22 cellular contexts compared by ENCODE assay signal in the genomic region with DNA sequence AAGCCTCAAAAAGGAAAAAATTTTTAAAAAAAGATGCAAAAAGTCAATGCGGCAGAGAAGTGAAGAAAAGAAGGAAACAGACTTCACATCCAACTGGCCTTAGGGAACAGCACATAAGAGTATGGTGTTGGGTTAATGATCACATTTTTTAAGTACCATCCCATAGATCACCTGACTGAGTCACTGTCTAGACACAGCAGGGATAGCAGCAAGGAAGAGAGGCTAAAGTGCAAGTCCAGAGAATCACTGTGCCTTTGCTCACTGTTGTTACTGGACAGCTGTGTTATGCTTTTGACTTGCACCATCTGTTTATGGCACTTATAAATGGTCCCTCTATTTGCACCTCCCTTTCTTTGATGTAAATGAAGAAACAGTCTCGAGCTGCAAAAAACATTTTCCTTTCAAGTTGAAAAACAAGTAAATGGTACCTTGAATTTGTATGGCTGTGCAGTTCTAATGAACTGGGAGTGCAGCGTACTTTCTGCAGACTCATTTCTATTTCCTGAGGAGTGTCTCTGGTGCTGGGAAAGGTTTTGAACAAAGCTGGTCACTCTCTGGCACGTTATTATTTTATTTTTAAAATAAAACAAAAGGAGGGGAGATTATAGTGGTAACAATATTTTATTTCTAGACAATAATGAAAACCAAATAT.
DNase-seq lines count a peak whose midpoint lies in the region; ATAC-seq and TF ChIP-seq lines count a peak whose summit lies in the region.
"Had no signal": no experiment of that assay in that cellular context is flagged by ENCODE, and none has a peak within 500 bp of the region (broad histone marks: within the 10 kb centered on the region; RNA-seq: fewer than 3 reads in every experiment).

No MANE protein-coding gene starts in this region.

- no peak for TF ChIP-seq CTCF in HCT116 (IDR thresholded peaks at IDR 0.05 in 2 of 3, conservative IDR thresholded peaks at IDR 0.05 in 1 of 3; ENCODE audit: borderline replicate concordance in 1 of 3, insufficient read depth in 1 of 3, low read depth in 2 of 3, low read length in 2 of 3)
- no peak for TF ChIP-seq CTCF in RWPE2 (IDR thresholded peaks at IDR 0.05; ENCODE audit: poor library complexity, severe bottlenecking)
- TF ChIP-seq CTCF in smooth muscle cell (IDR thresholded peaks at IDR 0.05; ENCODE audit: borderline replicate concordance, insufficient read depth, poor library complexity, severe bottlenecking), result no peak
- no peak for TF ChIP-seq CTCF in GM10266 (IDR thresholded peaks at IDR 0.05; ENCODE audit: control insufficient read depth, insufficient read depth, low read depth, missing control alignments)

- no peaks in the 10 kb centered on the region for H3F3A ChIP-seq in smooth muscle cell (ENCODE audit: low read depth)

- ATAC-seq in HCT116, result peak; percentile 50; the same call in 1 of the 2 replicates
- ATAC-seq in RWPE2 (ENCODE audit: low read depth), result peak; percentile 77
- ATAC-seq: lower lobe of right lung; Right ventricle myocardium inferior; stimulated activated naive B cell treated with anti-CD40 and anti-IgM and Interleukin-4, amounts not matched to agents 10 μg/mL and 1 μg/mL and 100 μg/mL, for 72 hours had no signal

- H3K27me3 ChIP-seq in HCT116 (ENCODE audit: insufficient read depth, low read length) (no peaks in the 10 kb centered on the region), RWPE2 (ENCODE audit: insufficient read depth, poor library complexity, severe bottlenecking) (no peaks in the 10 kb centered on the region), smooth muscle cell (ENCODE audit: low read depth) (no peaks in the 10 kb centered on the region)
- H3K27me3 ChIP-seq: brain microvascular endothelial cell, testis had no signal

- H3K27ac ChIP-seq in HCT116 (ENCODE audit: low read depth, low read length), result no peak overlapping the region
- H3K27ac ChIP-seq in RWPE2 (ENCODE audit: poor library complexity, severe bottlenecking), result peak overlapping the region; percentile 83
- H3K27ac ChIP-seq in smooth muscle cell (ENCODE audit: low read depth), result peak overlapping the region; percentile 84
- H3K27ac ChIP-seq: brain microvascular endothelial cell, coronary artery, lower lobe of right lung, testis had no signal

- H4K20me1 ChIP-seq in HCT116 (ENCODE audit: insufficient read depth), result no peaks in the 10 kb centered on the region
- no peaks in the 10 kb centered on the region for H4K20me1 ChIP-seq in smooth muscle cell (ENCODE audit: low read depth)

- H3K4me1 ChIP-seq in HCT116 (ENCODE audit: control insufficient read depth in 1 of 2, insufficient read depth in 2 of 2, low read length in 2 of 2) (peaks cover 11 to 16% of the 10 kb centered on the region in 2 experiments; a peak in 3 of 4 replicates), RWPE2 (ENCODE audit: insufficient read depth, poor library complexity, severe bottlenecking) (peaks cover 18% of the 10 kb centered on the region), smooth muscle cell (ENCODE audit: low read depth) (no peaks in the 10 kb centered on the region)
- H3K4me1 ChIP-seq: lower lobe of right lung, testis had no signal

- POLR2A ChIA-PET in HCT116 (lab: Charles Lee), result no interaction called here

- H2AFZ ChIP-seq in HCT116 (ENCODE audit: low read depth, low read length, poor library complexity, severe bottlenecking), result peak overlapping the region; percentile 60
- H2AFZ ChIP-seq in smooth muscle cell (ENCODE audit: low read depth), result no peak overlapping the region

- CTCF ChIA-PET in HCT116 (lab: Charles Lee), result no interaction called here

- H3K9ac ChIP-seq in HCT116 (ENCODE audit: low read length) (no peak overlapping the region), smooth muscle cell (ENCODE audit: low read depth) (no peak overlapping the region)

- intact Hi-C loops in HCT116 (cut with micrococcal nuclease), result no loop called here

- no peak overlapping the region for H3K4me3 ChIP-seq in HCT116 (replicated peaks in 1 of 2; ENCODE audit: low read depth in 1 of 2, low read length in 2 of 2)
- no peak overlapping the region for H3K4me3 ChIP-seq in RWPE2 (ENCODE audit: severe bottlenecking)
- H3K4me3 ChIP-seq in smooth muscle cell, result no peak overlapping the region
- H3K4me3 ChIP-seq: coronary artery, lower lobe of right lung, testis had no signal

- TF ChIP-seq RAD21 in HCT116 (IDR thresholded peaks at IDR 0.05; ENCODE audit: low read depth), result no peak

- no peaks in the 10 kb centered on the region for H3K79me2 ChIP-seq in HCT116 (ENCODE audit: insufficient read depth, low read length)
- H3K79me2 ChIP-seq in smooth muscle cell (ENCODE audit: low read depth), result no peaks in the 10 kb centered on the region

- H3K9me2 ChIP-seq in HCT116 (ENCODE audit: insufficient read depth), result no peaks in the 10 kb centered on the region

- TF ChIP-seq POLR2A in HCT116 (IDR thresholded peaks at IDR 0.05; ENCODE audit: borderline replicate concordance, extremely low read depth, insufficient read depth, insufficient read length), result no peak

- DNase-seq in HCT116 (ENCODE audit: low read depth, low spot score) (no peak), RWPE2 (ENCODE audit: low spot score) (no peak), iris pigment epithelial cell (ENCODE audit: low read depth) (peak; percentile 3), smooth muscle cell (lab: John Stamatoyannopoulos, UW; ENCODE audit: unreplicated experiment) (no peak), NCI-H446 treated with DMSO at 0.1 percent for 48 hours (lab: John Stamatoyannopoulos, UW) (no peak), NCI-H1417 treated with DMSO at 0.1 percent for 48 hours (lab: John Stamatoyannopoulos, UW) (no peak), GM10266 (ENCODE audit: extremely low spot score) (no peak)
- DNase-seq: activated CD4-positive, alpha-beta memory T cell treated with anti-CD3 and anti-CD28 coated beads for 36 hours; activated CD4-positive, CD25-positive, alpha-beta regulatory T cell; activated effector memory CD4-positive, alpha-beta T cell treated with anti-CD3 and anti-CD28 coated beads, Interleukin-2, amount 50 U/mL, for 16 hours; AML-193; brain microvascular endothelial cell; head of caudate nucleus; IMR-90; lower lobe of right lung; NCI-H1417; NCI-H69; stimulated activated naive B cell treated with anti-CD40 and anti-IgM and Interleukin-4, amounts not matched to agents 10 μg/mL and 1 μg/mL and 100 μg/mL, for 72 hours; T1000; testis had no signal

- peak overlapping the region; percentile 44 for H3K4me2 ChIP-seq in HCT116 (ENCODE audit: low read length)
- H3K4me2 ChIP-seq in smooth muscle cell, result no peak overlapping the region

- H3K9me3 ChIP-seq in HCT116 (ENCODE audit: control insufficient read depth in 1 of 2, insufficient read depth in 1 of 2, low read depth in 1 of 2, low read length in 2 of 2) (no peaks in the 10 kb centered on the region), RWPE2 (ENCODE audit: severe bottlenecking) (no peaks in the 10 kb centered on the region), smooth muscle cell (replicated peaks; ENCODE audit: low read depth) (no peaks in the 10 kb centered on the region)
- H3K9me3 ChIP-seq: lower lobe of right lung, testis had no signal

- WGBS in smooth muscle cell (ENCODE audit: low lambda C conversion rate), result 79% methylated on average over 4 of the region's 4 CpGs

- RAD21 ChIA-PET in HCT116 (lab: Charles Lee; ENCODE audit: low non-redundant PET in 1 of 2, low total read pairs in 2 of 2, uncharacterized antibody in 2 of 2, unreplicated experiment in 2 of 2), result no interaction called here

- H3K36me3 ChIP-seq in HCT116 (ENCODE audit: control insufficient read depth in 1 of 2, insufficient read depth in 2 of 2, low read length in 2 of 2) (no peaks in the 10 kb centered on the region), RWPE2 (ENCODE audit: low read depth) (no peaks in the 10 kb centered on the region), smooth muscle cell (ENCODE audit: low read depth) (no peaks in the 10 kb centered on the region)
- H3K36me3 ChIP-seq: brain microvascular endothelial cell, lower lobe of right lung had no signal

- BruUV-seq in HCT116 (replicated peaks; lab: Mats Ljungman, UMichigan), result no TSS peak

TF ChIP-seq in HCT116, 20 proteins besides CTCF, POLR2A, EP300 and RAD21 (continues in another document):
- TF ChIP-seq JUND (IDR thresholded peaks at IDR 0.05), result no peak
- TF ChIP-seq, protein P1, sequence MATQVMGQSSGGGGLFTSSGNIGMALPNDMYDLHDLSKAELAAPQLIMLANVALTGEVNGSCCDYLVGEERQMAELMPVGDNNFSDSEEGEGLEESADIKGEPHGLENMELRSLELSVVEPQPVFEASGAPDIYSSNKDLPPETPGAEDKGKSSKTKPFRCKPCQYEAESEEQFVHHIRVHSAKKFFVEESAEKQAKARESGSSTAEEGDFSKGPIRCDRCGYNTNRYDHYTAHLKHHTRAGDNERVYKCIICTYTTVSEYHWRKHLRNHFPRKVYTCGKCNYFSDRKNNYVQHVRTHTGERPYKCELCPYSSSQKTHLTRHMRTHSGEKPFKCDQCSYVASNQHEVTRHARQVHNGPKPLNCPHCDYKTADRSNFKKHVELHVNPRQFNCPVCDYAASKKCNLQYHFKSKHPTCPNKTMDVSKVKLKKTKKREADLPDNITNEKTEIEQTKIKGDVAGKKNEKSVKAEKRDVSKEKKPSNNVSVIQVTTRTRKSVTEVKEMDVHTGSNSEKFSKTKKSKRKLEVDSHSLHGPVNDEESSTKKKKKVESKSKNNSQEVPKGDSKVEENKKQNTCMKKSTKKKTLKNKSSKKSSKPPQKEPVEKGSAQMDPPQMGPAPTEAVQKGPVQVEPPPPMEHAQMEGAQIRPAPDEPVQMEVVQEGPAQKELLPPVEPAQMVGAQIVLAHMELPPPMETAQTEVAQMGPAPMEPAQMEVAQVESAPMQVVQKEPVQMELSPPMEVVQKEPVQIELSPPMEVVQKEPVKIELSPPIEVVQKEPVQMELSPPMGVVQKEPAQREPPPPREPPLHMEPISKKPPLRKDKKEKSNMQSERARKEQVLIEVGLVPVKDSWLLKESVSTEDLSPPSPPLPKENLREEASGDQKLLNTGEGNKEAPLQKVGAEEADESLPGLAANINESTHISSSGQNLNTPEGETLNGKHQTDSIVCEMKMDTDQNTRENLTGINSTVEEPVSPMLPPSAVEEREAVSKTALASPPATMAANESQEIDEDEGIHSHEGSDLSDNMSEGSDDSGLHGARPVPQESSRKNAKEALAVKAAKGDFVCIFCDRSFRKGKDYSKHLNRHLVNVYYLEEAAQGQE (IDR thresholded peaks at IDR 0.05; ENCODE audit: low read depth), result no peak
- TF ChIP-seq YY1 (IDR thresholded peaks at IDR 0.05; ENCODE audit: extremely low read depth, insufficient replicate concordance, low read depth, low read length), result no peak
- TF ChIP-seq SIN3A (IDR thresholded peaks at IDR 0.05; ENCODE audit: low read depth), result no peak
- TF ChIP-seq, protein P2, sequence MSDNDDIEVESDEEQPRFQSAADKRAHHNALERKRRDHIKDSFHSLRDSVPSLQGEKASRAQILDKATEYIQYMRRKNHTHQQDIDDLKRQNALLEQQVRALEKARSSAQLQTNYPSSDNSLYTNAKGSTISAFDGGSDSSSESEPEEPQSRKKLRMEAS (IDR thresholded peaks at IDR 0.05), result no peak
- no peak for TF ChIP-seq ZFX (IDR thresholded peaks at IDR 0.05)
